8 cellular contexts compared by ENCODE assay signal in genomic region chr10:44310762-44311562, GRCh38.
DNase-seq lines count a peak whose midpoint lies in the region; ATAC-seq and TF ChIP-seq lines count a peak whose summit lies in the region.

No MANE protein-coding gene starts in this region.

- POLR2A ChIA-PET in naive thymus-derived CD8-positive, alpha-beta T cell (lab: Charles Lee), result no interaction called here

- peak overlapping the region in 1 of 4 donors; percentile 48 for H3K27ac ChIP-seq in esophagus muscularis mucosa (replicated peaks in 1 of 4)

- peaks cover 3% of the 10 kb centered on the region for H3K27me3 Mint-ChIP-seq in HFFc6 (ENCODE audit: insufficient read depth)
- H3K27me3 Mint-ChIP-seq in naive thymus-derived CD8-positive, alpha-beta T cell, result peaks cover 14 to 48% (median 19%) of the 10 kb centered on the region in 5 donors

- TF ChIP-seq EP300 in esophagus muscularis mucosa (IDR thresholded peaks at IDR 0.05), result no peak

- TF ChIP-seq CTCF in GM12873 (IDR thresholded peaks at IDR 0.05; ENCODE audit: insufficient read depth, low read depth, low read length, missing control alignments) (peak; percentile 82), HFFc6 (IDR thresholded peaks at IDR 0.05) (peak; percentile 96), NB4 (IDR thresholded peaks at IDR 0.05; ENCODE audit: low read depth, low read length) (peak; percentile 79), esophagus muscularis mucosa (IDR thresholded peaks at IDR 0.05) (peak; percentile 88 to 96 (median 95))

- H3K4me3 ChIP-seq in NB4 (ENCODE audit: low read depth, low read length), result no peak overlapping the region
- H3K4me3 ChIP-seq in esophagus muscularis mucosa, result peak overlapping the region; percentile 40 to 59 (median 46)

- intact Hi-C loops in esophagus muscularis mucosa (cut with DNase I), result loop anchor here (5.0 kb wide), 2 partner anchors 619 to 639 kb away; no protein-coding TSS in a partner anchor

- peaks cover 23% of the 10 kb centered on the region for H3K4me1 Mint-ChIP-seq in HFFc6 (ENCODE audit: low read depth)
- H3K4me1 Mint-ChIP-seq in naive thymus-derived CD8-positive, alpha-beta T cell, result peaks cover 7 to 13% (median 10%) of the 10 kb centered on the region in 4 donors

- peak; percentile 85 to 95 for ATAC-seq in naive thymus-derived CD8-positive, alpha-beta T cell

- H3K4me1 ChIP-seq in esophagus muscularis mucosa, result peaks cover 4 to 32% (median 23%) of the 10 kb centered on the region in 4 donors

- TF ChIP-seq POLR2A in NB4 (IDR thresholded peaks at IDR 0.05; ENCODE audit: extremely low read depth, insufficient read length), result no peak
- TF ChIP-seq POLR2A in esophagus muscularis mucosa (IDR thresholded peaks at IDR 0.05; ENCODE audit: low read depth), result no peak

- H3K27ac Mint-ChIP-seq in HFFc6, result peak overlapping the region; percentile 1; the same call in 1 of the 2 replicates
- H3K27ac Mint-ChIP-seq in naive thymus-derived CD8-positive, alpha-beta T cell, result peak overlapping the region in 3 of 10 donors; percentile 24 to 93 (median 32)

- peak overlapping the region; percentile 79 for H3K4me3 Mint-ChIP-seq in HFFc6
- H3K4me3 Mint-ChIP-seq in naive thymus-derived CD8-positive, alpha-beta T cell, result peak overlapping the region; percentile 35 to 77 (median 63)

- H3K9me3 Mint-ChIP-seq in HFFc6, result no peaks in the 10 kb centered on the region
- no peaks in the 10 kb centered on the region for H3K9me3 Mint-ChIP-seq in naive thymus-derived CD8-positive, alpha-beta T cell

- H3K9me3 ChIP-seq in esophagus muscularis mucosa, result no peaks in the 10 kb centered on the region

- DNase-seq in HFFc6 (peak; percentile 70), NB4 (ENCODE audit: low read depth) (peak; percentile 81), activated T-cell treated with anti-CD3 and anti-CD28 coated beads for 4 hours (peak; percentile 29), esophagus muscularis mucosa (ENCODE audit: extremely low spot score) (peak; percentile 95), SKM-1 (lab: John Stamatoyannopoulos, UW; ENCODE audit: unreplicated experiment) (no peak)
- DNase-seq in naive thymus-derived CD8-positive, alpha-beta T cell, result peak; percentile 12 to 73 (median 52)
- peak; percentile 14 to 49 for DNase-seq in stimulated activated CD8-positive, alpha-beta memory T cell treated with anti-CD3 and anti-CD28 coated beads, Interleukin-7, amount 100 ng/mL, for 4 hours (ENCODE audit: low read depth in 2 of 2)

- H3K36me3 ChIP-seq in esophagus muscularis mucosa, result no peaks in the 10 kb centered on the region

- H3K36me3 Mint-ChIP-seq in HFFc6 (ENCODE audit: low read depth), result no peaks in the 10 kb centered on the region
- H3K36me3 Mint-ChIP-seq in naive thymus-derived CD8-positive, alpha-beta T cell, result no peaks in the 10 kb centered on the region

- H3K27me3 ChIP-seq in esophagus muscularis mucosa, result no peaks in the 10 kb centered on the region

- WGBS in esophagus muscularis mucosa, result 40% methylated on average over 16 of the region's 58 CpGs
